Comparison of ENCODE assay signal across 24 cellular contexts in genomic region chr7:27073066-27073465, GRCh38. TPM values are rescaled to one million over a fixed set of nuclear protein-coding genes. Genes with fewer than 3 reads are reported as not detected.
DNase-seq lines count a peak whose midpoint lies in the region; ATAC-seq and TF ChIP-seq lines count a peak whose summit lies in the region.
"Had no signal": no experiment of that assay in that cellular context is flagged by ENCODE, and none has a peak within 500 bp of the region (broad histone marks: within the 10 kb centered on the region; RNA-seq: fewer than 3 reads in every experiment).

No MANE protein-coding gene starts in this region.

- H3K36me3 ChIP-seq in HCT116 (ENCODE audit: control insufficient read depth in 1 of 2, insufficient read depth in 2 of 2, low read length in 2 of 2), result no peaks in the 10 kb centered on the region; a peak in 1 of 4 replicates
- H3K36me3 ChIP-seq in RWPE2 (ENCODE audit: low read depth), result no peaks in the 10 kb centered on the region
- H3K36me3 ChIP-seq in upper lobe of left lung, result no peaks in the 10 kb centered on the region
- H3K36me3 ChIP-seq in smooth muscle cell (ENCODE audit: low read depth), result no peaks in the 10 kb centered on the region
- H3K36me3 ChIP-seq: gastrocnemius medialis, pancreas, sigmoid colon, thyroid gland had no signal

- no TSS peak for BruUV-seq in HCT116 (replicated peaks; lab: Mats Ljungman, UMichigan)

- H3K4me2 ChIP-seq in HCT116 (ENCODE audit: low read length), result 0 out of 2 replicates have a peak overlapping the region, but pooled peaks have one; percentile 0
- no peak overlapping the region for H3K4me2 ChIP-seq in smooth muscle cell

- H3K79me2 ChIP-seq in HCT116 (ENCODE audit: insufficient read depth, low read length) (no peaks in the 10 kb centered on the region), smooth muscle cell (ENCODE audit: low read depth) (no peaks in the 10 kb centered on the region)

- peaks cover 14 to 17% of the 10 kb centered on the region in 2 experiments for H3K4me1 ChIP-seq in HCT116 (ENCODE audit: control insufficient read depth in 1 of 2, insufficient read depth in 2 of 2, low read length in 2 of 2)
- peaks cover 17% of the 10 kb centered on the region for H3K4me1 ChIP-seq in RWPE2 (ENCODE audit: insufficient read depth, poor library complexity, severe bottlenecking)
- H3K4me1 ChIP-seq in upper lobe of left lung, result no peaks in the 10 kb centered on the region
- no peaks in the 10 kb centered on the region for H3K4me1 ChIP-seq in smooth muscle cell (ENCODE audit: low read depth)
- H3K4me1 ChIP-seq: pancreas, sigmoid colon, thyroid gland had no signal

- TF ChIP-seq EP300 in upper lobe of left lung (IDR thresholded peaks at IDR 0.05), result no peak

- no peaks in the 10 kb centered on the region for H3F3A ChIP-seq in smooth muscle cell (ENCODE audit: low read depth)

- H3K27me3 ChIP-seq in HCT116 (ENCODE audit: insufficient read depth, low read length), result no peaks in the 10 kb centered on the region
- H3K27me3 ChIP-seq in RWPE2 (ENCODE audit: insufficient read depth, poor library complexity, severe bottlenecking), result no peaks in the 10 kb centered on the region
- no peaks in the 10 kb centered on the region for H3K27me3 ChIP-seq in upper lobe of left lung
- H3K27me3 ChIP-seq in smooth muscle cell (ENCODE audit: low read depth), result no peaks in the 10 kb centered on the region
- H3K27me3 ChIP-seq: gastrocnemius medialis, sigmoid colon, thyroid gland had no signal

- H4K20me1 ChIP-seq in HCT116 (ENCODE audit: insufficient read depth), result no peaks in the 10 kb centered on the region
- no peaks in the 10 kb centered on the region for H4K20me1 ChIP-seq in smooth muscle cell (ENCODE audit: low read depth)

- H2AFZ ChIP-seq in HCT116 (ENCODE audit: low read depth, low read length, poor library complexity, severe bottlenecking), result peak overlapping the region; percentile 4
- H2AFZ ChIP-seq in smooth muscle cell (ENCODE audit: low read depth), result no peak overlapping the region

- ATAC-seq in HCT116 (no peak), RWPE2 (ENCODE audit: low read depth) (peak; percentile 42; the same call in 2 of the 3 replicates), HG03442 (IDR thresholded peaks at IDR 0.05; ENCODE audit: unreplicated experiment) (no peak), upper lobe of left lung (ENCODE audit: low FRiP score in 2 of 2) (no peak)
- ATAC-seq: activated T-cell treated with anti-CD3 and anti-CD28 coated beads, Interleukin-2, amount 50 U/mL, for 4 hours; esophagus mucosa; gastrocnemius medialis; GM12878; naive thymus-derived CD8-positive, alpha-beta T cell; pancreas had no signal

- DNase-seq in DMS153 (lab: John Stamatoyannopoulos, UW) (peak; percentile 71), HCT116 (ENCODE audit: low read depth, low spot score) (no peak), NCI-H2081 treated with DMSO at 0.1 percent for 48 hours (lab: John Stamatoyannopoulos, UW) (peak; percentile 81), RWPE2 (ENCODE audit: low spot score) (no peak), upper lobe of left lung (no peak), smooth muscle cell (lab: John Stamatoyannopoulos, UW; ENCODE audit: unreplicated experiment) (no peak)
- DNase-seq: activated naive CD4-positive, alpha-beta T cell treated with anti-CD3 and anti-CD28 coated beads, Interleukin-2, amount 50 U/mL, for 16 hours; activated T-cell treated with anti-CD3 and anti-CD28 coated beads, Interleukin-2, amount 50 U/mL, for 4 hours; cerebellar nuclear complex; effector CD4-positive, alpha-beta T cell; gastrocnemius medialis; GF-D8; mesendoderm; naive thymus-derived CD8-positive, alpha-beta T cell; NCI-H524; pancreas; SHP77 treated with DMSO at 0.1 percent for 48 hours; sigmoid colon; stimulated activated CD4-positive, alpha-beta T cell treated with anti-CD3 and anti-CD28 coated beads, Interleukin-1b, Interleukin-23, amount 100 ng/mL, for 48 hours; stimulated activated naive CD4-positive, alpha-beta T cell treated with Interleukin-2 at 50 U/mL for 16 hours; thyroid gland had no signal

- no peak overlapping the region for H3K27ac ChIP-seq in HCT116 (ENCODE audit: low read depth, low read length)
- H3K27ac ChIP-seq in RWPE2 (ENCODE audit: poor library complexity, severe bottlenecking), result no peak overlapping the region
- H3K27ac ChIP-seq in upper lobe of left lung, result no peak overlapping the region
- no peak overlapping the region for H3K27ac ChIP-seq in smooth muscle cell (ENCODE audit: low read depth)
- H3K27ac ChIP-seq: gastrocnemius medialis, pancreas, sigmoid colon, thyroid gland had no signal

- TF ChIP-seq CTCF in HCT116 (IDR thresholded peaks at IDR 0.05 in 2 of 3, conservative IDR thresholded peaks at IDR 0.05 in 1 of 3; ENCODE audit: borderline replicate concordance in 1 of 3, insufficient read depth in 1 of 3, low read depth in 2 of 3, low read length in 2 of 3) (no peak), RWPE2 (IDR thresholded peaks at IDR 0.05; ENCODE audit: poor library complexity, severe bottlenecking) (no peak), upper lobe of left lung (IDR thresholded peaks at IDR 0.05) (no peak), smooth muscle cell (IDR thresholded peaks at IDR 0.05; ENCODE audit: borderline replicate concordance, insufficient read depth, poor library complexity, severe bottlenecking) (no peak)

- intact Hi-C loops in HCT116 (cut with micrococcal nuclease), result no loop called here

- H3K4me3 ChIP-seq in HCT116 (replicated peaks in 1 of 2; ENCODE audit: low read depth in 1 of 2, low read length in 2 of 2) (no peak overlapping the region), RWPE2 (ENCODE audit: severe bottlenecking) (no peak overlapping the region), upper lobe of left lung (no peak overlapping the region), smooth muscle cell (no peak overlapping the region)
- H3K4me3 ChIP-seq: gastrocnemius medialis, GM12878, pancreas, sigmoid colon, thyroid gland had no signal

- no peaks in the 10 kb centered on the region for H3K9me2 ChIP-seq in HCT116 (ENCODE audit: insufficient read depth)

- TF ChIP-seq RAD21 in HCT116 (IDR thresholded peaks at IDR 0.05; ENCODE audit: low read depth), result no peak

- no peak overlapping the region for H3K9ac ChIP-seq in HCT116 (ENCODE audit: low read length)
- H3K9ac ChIP-seq in smooth muscle cell (ENCODE audit: low read depth), result no peak overlapping the region

- RAD21 ChIA-PET in HCT116 (lab: Charles Lee; ENCODE audit: low non-redundant PET in 1 of 2, low total read pairs in 2 of 2, uncharacterized antibody in 2 of 2, unreplicated experiment in 2 of 2), result no interaction called here

- TF ChIP-seq POLR2A in HCT116 (IDR thresholded peaks at IDR 0.05; ENCODE audit: borderline replicate concordance, extremely low read depth, insufficient read depth, insufficient read length) (no peak), upper lobe of left lung (IDR thresholded peaks at IDR 0.05) (no peak)

- POLR2A ChIA-PET in HCT116 (lab: Charles Lee), result interaction anchor here (0.6 kb wide), 1 partner anchor 788 kb away, joined by 3 read pairs; no protein-coding TSS in a partner anchor

- CTCF ChIA-PET in HCT116 (lab: Charles Lee), result no interaction called here

- no peaks in the 10 kb centered on the region for H3K9me3 ChIP-seq in HCT116 (ENCODE audit: control insufficient read depth in 1 of 2, insufficient read depth in 1 of 2, low read depth in 1 of 2, low read length in 2 of 2)
- H3K9me3 ChIP-seq in RWPE2 (ENCODE audit: severe bottlenecking), result no peaks in the 10 kb centered on the region
- no peaks in the 10 kb centered on the region for H3K9me3 ChIP-seq in upper lobe of left lung
- no peaks in the 10 kb centered on the region for H3K9me3 ChIP-seq in smooth muscle cell (replicated peaks; ENCODE audit: low read depth)
- H3K9me3 ChIP-seq: gastrocnemius medialis, pancreas, sigmoid colon, thyroid gland had no signal

TF ChIP-seq in HCT116, 20 proteins besides CTCF, POLR2A, EP300 and RAD21 (continues in another document):
- no peak for TF ChIP-seq ATF3 (IDR thresholded peaks at IDR 0.05)
- no peak for TF ChIP-seq YY1 (IDR thresholded peaks at IDR 0.05; ENCODE audit: extremely low read depth, insufficient replicate concordance, low read depth, low read length)

RNA-seq across cellular contexts. Expression of gene HOXA1, which starts 22.7 kb away (rescaled TPM):
- 2.8 TPM for total RNA-seq in HCT116 (2021; ENCODE audit: unreplicated experiment)
- polyA plus RNA-seq in HCT116 (2012), result 1.1 and 1.5 TPM in 2 replicates
- 1 to 10 TPM in 1 of 6 donors, under 1 TPM in 2, not detected in 3; 0.46 to 2.1 (median 0.64) TPM for total RNA-seq in upper lobe of left lung
- total RNA-seq in smooth muscle cell, result 0.40 TPM in 1 of 2 replicates, not detected in the other
- not detected in 2 replicates for polyA plus RNA-seq in smooth muscle cell

RNA-seq across cellular contexts. Expression of gene HOXA2, which starts 29.4 kb away (rescaled TPM):
- total RNA-seq in HCT116 (2021; ENCODE audit: unreplicated experiment) (0.57 TPM), upper lobe of left lung (1 to 10 TPM in 2 of 6 donors, under 1 TPM in 3, not detected in 1; 0.30 to 3.0 (median 0.86) TPM), smooth muscle cell (not detected in 2 replicates)
- polyA plus RNA-seq in HCT116 (2012), result 0.26 and 0.31 TPM in 2 replicates
- not detected in 2 replicates for polyA plus RNA-seq in smooth muscle cell
- total RNA-seq: activated T-cell treated with anti-CD3 and anti-CD28 coated beads, Interleukin-2, amount 50 U/mL, for 4 hours; GM12878; naive thymus-derived CD8-positive, alpha-beta T cell had no signal
- polyA plus RNA-seq: GM12878; naive thymus-derived CD8-positive, alpha-beta T cell had no signal

RNA-seq across cellular contexts. Expression of gene HOXA4, which starts 57.5 kb away (rescaled TPM):
- total RNA-seq in HCT116 (2021; ENCODE audit: unreplicated experiment), result 2.0 TPM
- polyA plus RNA-seq in HCT116 (2012), result 1.5 and 1.8 TPM in 2 replicates
- total RNA-seq in upper lobe of left lung, result 10 to 100 TPM in 1 of 6 donors, 1 to 10 TPM in 5; 1.5 to 10.5 (median 6.2) TPM
- total RNA-seq in smooth muscle cell, result 1.4 TPM in 1 of 2 replicates, not detected in the other
- 0.22 TPM in 1 of 2 replicates, not detected in the other for polyA plus RNA-seq in smooth muscle cell
- total RNA-seq: GM12878 had no signal

Comparison
In these comparisons a context has a peak if more than half of its experiments do, and no peak if none do; other contexts are left out.
1. DNase-seq: peak in DMS153 (single experiment) and NCI-H2081 treated with DMSO at 0.1 percent for 48 hours (single experiment); none in HCT116 (single experiment), RWPE2 (single experiment), upper lobe of left lung (0 of 2) and smooth muscle cell (single experiment).